9 cellular contexts compared by ENCODE assay signal in the genomic region with DNA sequence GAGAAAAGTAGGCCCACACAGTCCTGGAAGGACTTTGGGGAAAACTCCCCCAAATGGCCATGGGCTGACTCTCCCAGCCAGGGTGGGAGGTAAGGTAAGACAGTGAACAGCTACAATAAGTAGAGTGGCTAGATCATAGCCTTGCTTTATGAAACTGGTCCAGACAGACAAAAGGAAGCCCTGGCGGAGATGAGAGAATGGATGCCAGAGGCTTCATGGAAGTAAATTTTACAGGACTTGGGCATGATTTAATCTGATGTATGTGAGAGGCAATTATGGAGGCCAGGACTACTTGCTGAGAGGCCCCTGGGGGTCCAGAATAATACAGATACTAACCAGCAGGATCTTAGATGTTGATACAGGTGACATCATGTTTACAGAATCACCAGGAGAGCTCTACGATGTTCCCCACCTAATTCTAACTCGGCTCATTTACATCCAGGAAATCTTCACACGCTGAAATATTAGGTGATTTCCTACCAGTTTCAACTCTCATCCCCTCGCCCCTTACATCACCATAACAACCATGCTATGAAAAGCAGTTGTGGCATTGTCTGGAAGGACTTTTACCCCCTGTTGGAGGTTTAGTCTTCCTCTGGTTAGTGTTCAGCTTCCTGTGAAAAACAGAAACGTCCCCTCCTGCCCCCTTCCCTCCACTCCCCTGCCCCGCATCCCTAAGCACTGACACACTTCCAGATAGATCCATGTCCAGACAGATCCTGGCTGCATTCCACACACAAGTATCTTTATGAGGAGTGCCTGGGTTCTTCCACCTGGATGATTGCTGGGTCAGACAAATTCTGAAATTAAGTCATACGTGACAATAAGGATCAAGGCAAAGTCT. TPM values are rescaled to one million over a fixed set of nuclear protein-coding genes. Genes with fewer than 3 reads are reported as not detected.
DNase-seq lines count a peak whose midpoint lies in the region; ATAC-seq and TF ChIP-seq lines count a peak whose summit lies in the region.
"Had no signal": no experiment of that assay in that cellular context is flagged by ENCODE, and none has a peak within 500 bp of the region (broad histone marks: within the 10 kb centered on the region; RNA-seq: fewer than 3 reads in every experiment).

No MANE protein-coding gene starts in this region.

- H4K20me1 ChIP-seq in osteoblast (ENCODE audit: insufficient read depth, low read length) = no peaks in the 10 kb centered on the region

- TF ChIP-seq CTCF in osteoblast (IDR thresholded peaks at IDR 0.05; ENCODE audit: extremely low read depth, low read depth, low read length) = no peak
- no peak for TF ChIP-seq CTCF in dorsolateral prefrontal cortex (IDR thresholded peaks at IDR 0.05 in 54 of 56, conservative IDR thresholded peaks at IDR 0.05 in 2 of 56; ENCODE audit: low read depth in 1 of 56, partially characterized antibody in 56 of 56)

- POLR2A ChIA-PET in T-cell (lab: Charles Lee) = interaction anchor here (0.8 kb wide), 2 partner anchors 49 to 447 kb away, joined by 3 read pairs; no protein-coding TSS in a partner anchor

- H3K9me3 Mint-ChIP-seq in T-cell = no peaks in the 10 kb centered on the region

- no peak overlapping the region for H3K4me2 ChIP-seq in osteoblast (ENCODE audit: insufficient read depth, low read length)

- intact Hi-C loops in posterior cingulate gyrus (cut with DNase I) = no loop called here
- intact Hi-C loops in dorsolateral prefrontal cortex (cut with DNase I) = no loop called here

- no peaks in the 10 kb centered on the region for H3K27me3 Mint-ChIP-seq in T-cell

- peak overlapping the region; percentile 13 to 65 for H3K27ac Mint-ChIP-seq in T-cell

- peak; percentile 61 for DNase-seq in NCI-H2107 treated with DMSO at 0.1 percent for 48 hours (lab: John Stamatoyannopoulos, UW; ENCODE audit: unreplicated experiment)
- DNase-seq in NCI-H2107 (lab: John Stamatoyannopoulos, UW) = no peak
- peak in 5 of 34 experiments; percentile 6 to 20 (median 15) for DNase-seq in T-cell
- DNase-seq in osteoblast (ENCODE audit: insufficient read length, low spot score, missing footprints) = peak; percentile 18
- no peak for DNase-seq in posterior cingulate gyrus
- no peak for DNase-seq in dorsolateral prefrontal cortex

- H3K4me1 ChIP-seq in osteoblast (ENCODE audit: insufficient read depth, low read length) = peaks cover 3% of the 10 kb centered on the region

- H3K36me3 ChIP-seq in osteoblast (ENCODE audit: insufficient read depth, low read length) = no peaks in the 10 kb centered on the region

- H3K9me3 ChIP-seq in osteoblast (ENCODE audit: low read depth, low read length) = no peaks in the 10 kb centered on the region

- CTCF ChIA-PET in T-cell (lab: Charles Lee) = interaction anchor here (0.5 to 1.6 kb wide), 6 partner anchors 15 to 1135 kb away, joined by 3 to 6 read pairs (median 4); no protein-coding TSS in a partner anchor

- no peaks in the 10 kb centered on the region for H3K36me3 Mint-ChIP-seq in T-cell

- H3K79me2 ChIP-seq in osteoblast (ENCODE audit: insufficient read depth, low read length) = no peaks in the 10 kb centered on the region

- H3K27ac ChIP-seq in osteoblast (ENCODE audit: low read depth, low read length) = no peak overlapping the region
- H3K27ac ChIP-seq in dorsolateral prefrontal cortex = no peak overlapping the region

- H3K4me3 Mint-ChIP-seq in T-cell = no peak overlapping the region

- H3K4me3 ChIP-seq in osteoblast (ENCODE audit: insufficient read depth, low read length) (no peak overlapping the region), dorsolateral prefrontal cortex (no peak overlapping the region)

- H2AFZ ChIP-seq in osteoblast (ENCODE audit: low read length) = no peak overlapping the region

- H3K4me1 Mint-ChIP-seq in T-cell = peaks cover 11 to 27% (median 21%) of the 10 kb centered on the region in 3 donors

- H3K27me3 ChIP-seq in osteoblast (ENCODE audit: insufficient read depth, low read length) (no peaks in the 10 kb centered on the region), dorsolateral prefrontal cortex (no peaks in the 10 kb centered on the region)

- ATAC-seq in HG03196 (IDR thresholded peaks at IDR 0.05; ENCODE audit: unreplicated experiment) = peak; percentile 45
- peak in 1 of 4 experiments; percentile 73 for ATAC-seq in T-cell (replicated peaks in 1 of 4)
- no peak for ATAC-seq in GM19351 (IDR thresholded peaks at IDR 0.05; ENCODE audit: unreplicated experiment)
- ATAC-seq: Right ventricle myocardium inferior had no signal

RNA-seq across cellular contexts. Expression of a gene that starts 39.5 kb away (rescaled TPM):
- total RNA-seq in T-cell (1 to 10 TPM; 4.2 to 7.4 (median 6.3) TPM), osteoblast (10.1 and 10.6 TPM in 2 replicates), dorsolateral prefrontal cortex (10 to 100 TPM; 16.3 to 76.3 (median 44.0) TPM)

RNA-seq across cellular contexts. Expression of a gene that starts 49.7 kb away (rescaled TPM):
- total RNA-seq in T-cell = 100 to 1,000 TPM; 240 to 310 (median 290) TPM
- 430 and 436 TPM in 2 replicates for total RNA-seq in osteoblast
- total RNA-seq in dorsolateral prefrontal cortex = 100 to 1,000 TPM; 164 to 489 (median 276) TPM

Comparison
In these comparisons a context has a peak if more than half of its experiments do, and no peak if none do; other contexts are left out.
1. DNase-seq: peak in NCI-H2107 treated with DMSO at 0.1 percent for 48 hours (single experiment) and osteoblast (single experiment); none in NCI-H2107 (single experiment), posterior cingulate gyrus (0 of 10) and dorsolateral prefrontal cortex (0 of 10).